Comparison of ENCODE assay signal across 7 cellular contexts in genomic region chr22:42343136-42343484, GRCh38.
DNase-seq lines count a peak whose midpoint lies in the region; ATAC-seq and TF ChIP-seq lines count a peak whose summit lies in the region.

No MANE protein-coding gene starts in this region.

- peak overlapping the region; percentile 74 for H3K27ac ChIP-seq in Panc1 (ENCODE audit: low read length)

- DNase-seq in H7 (no peak), Panc1 (ENCODE audit: low read depth, low spot score) (no peak), skeletal muscle cell (ENCODE audit: low read depth) (no peak), NCI-H187 treated with DMSO at 0.1 percent for 48 hours (lab: John Stamatoyannopoulos, UW) (no peak)
- DNase-seq in stimulated activated CD4-positive, alpha-beta T cell treated with anti-CD3 and anti-CD28 coated beads, Interleukin-4, amount 100 ng/mL, for 1 hour: no peak

- peaks cover 16% of the 10 kb centered on the region for H3K4me1 ChIP-seq in Panc1 (ENCODE audit: control insufficient read depth, insufficient read depth, low read length)
- no peaks in the 10 kb centered on the region for H3K4me1 ChIP-seq in endocrine pancreas (ENCODE audit: control insufficient read depth, insufficient read depth, low read length)

- TF ChIP-seq CTCF in Panc1 (IDR thresholded peaks at IDR 0.05): no peak

- no peak overlapping the region for H3K9ac ChIP-seq in endocrine pancreas (ENCODE audit: control insufficient read depth, insufficient read depth, low read length)

- H3K9me3 ChIP-seq in Panc1 (ENCODE audit: control insufficient read depth, insufficient read depth, low read depth, low read length) (no peaks in the 10 kb centered on the region), endocrine pancreas (ENCODE audit: control insufficient read depth, low read length) (no peaks in the 10 kb centered on the region)

- ATAC-seq in Panc1: peak; percentile 36
- no peak for ATAC-seq in GM18870 (IDR thresholded peaks at IDR 0.05; ENCODE audit: unreplicated experiment)

- H3K27me3 ChIP-seq in H7 (ENCODE audit: control insufficient read depth, insufficient read depth, low read length) (peaks cover 3% of the 10 kb centered on the region; the same call in 1 of the 2 replicates), Panc1 (ENCODE audit: control insufficient read depth, insufficient read depth, low read length) (no peaks in the 10 kb centered on the region), endocrine pancreas (ENCODE audit: control insufficient read depth, insufficient read depth, low read length) (no peaks in the 10 kb centered on the region)

- CTCF ChIA-PET in Panc1 (lab: Charles Lee): no interaction called here

- in situ Hi-C loops in Panc1 (cut with HindIII; ENCODE audit: low pct_unique_long_range_greater_than_20kb, low sequenced_read_pairs): no loop called here

- intact Hi-C loops in Panc1 (cut with micrococcal nuclease; ENCODE audit: unreplicated experiment): no loop called here

- no TSS peak for BruUV-seq in Panc1 (replicated peaks; lab: Mats Ljungman, UMichigan)

- no peaks in the 10 kb centered on the region; the same call in 1 of the 2 replicates for H3K36me3 ChIP-seq in H7 (replicated peaks; ENCODE audit: control insufficient read depth, insufficient read depth, low read length)
- no peaks in the 10 kb centered on the region for H3K36me3 ChIP-seq in Panc1 (ENCODE audit: control insufficient read depth, insufficient read depth, low read length)
- no peaks in the 10 kb centered on the region for H3K36me3 ChIP-seq in endocrine pancreas (ENCODE audit: control insufficient read depth, insufficient read depth, low read length)

- POLR2A ChIA-PET in Panc1 (lab: Charles Lee): no interaction called here

- H3K4me3 ChIP-seq in H7 (ENCODE audit: insufficient read depth, low read depth, low read length) (peak overlapping the region; percentile 44), Panc1 (ENCODE audit: low read depth in 2 of 2, low read length in 2 of 2) (peak overlapping the region; percentile 49 to 56), endocrine pancreas (ENCODE audit: control insufficient read depth, insufficient read depth, low read length) (peak overlapping the region; percentile 51), skeletal muscle cell (ENCODE audit: low read depth, low read length) (peak overlapping the region; percentile 35)
